In genomic region chr5:141349917-141350619, GRCh38 we compare ENCODE assay signal across 7 cellular contexts. TPM values are rescaled to one million over a fixed set of nuclear protein-coding genes. Genes with fewer than 3 reads are reported as not detected.
DNase-seq lines count a peak whose midpoint lies in the region; TF ChIP-seq lines count a peak whose summit lies in the region.

TSS of gene PCDHGB1 (plus strand) at chr5:141350099. CDS start at chr5:141350261, 162 bp downstream.

- TF ChIP-seq CTCF in HEK293 (tag by site-specific recombination; IDR thresholded peaks at IDR 0.05) (peak; percentile 47; the same call in 1 of the 2 replicates), brain microvascular endothelial cell (IDR thresholded peaks at IDR 0.05; ENCODE audit: low read depth, low read length, missing control alignments) (peak; percentile 63), kidney epithelial cell (IDR thresholded peaks at IDR 0.05; ENCODE audit: insufficient read depth, low read length, poor library complexity, severe bottlenecking) (peak; percentile 43), transverse colon (IDR thresholded peaks at IDR 0.05) (peak in 2 of 5 experiments; percentile 15 to 41)

- peak within 1 kb of the TSS; percentile 34 for H3K4me3 ChIP-seq in HEK293 (ENCODE audit: low read depth, low read length)
- peak within 1 kb of the TSS; percentile 17 for H3K4me3 ChIP-seq in brain microvascular endothelial cell (ENCODE audit: low read depth, low read length)
- no peak within 1 kb of the TSS for H3K4me3 ChIP-seq in kidney epithelial cell (ENCODE audit: low read depth, low read length)
- H3K4me3 ChIP-seq in transverse colon, result peak within 1 kb of the TSS in 1 of 4 donors; percentile 33

- no peaks in the 10 kb centered on the region for H3K36me3 ChIP-seq in HEK293 (ENCODE audit: control insufficient read depth in 2 of 2, insufficient read depth in 1 of 2, low read length in 2 of 2)
- H3K36me3 ChIP-seq in brain microvascular endothelial cell (replicated peaks), result no peaks in the 10 kb centered on the region
- H3K36me3 ChIP-seq in kidney epithelial cell (ENCODE audit: control insufficient read depth, insufficient read depth, low read length), result no peaks in the 10 kb centered on the region
- no peaks in the 10 kb centered on the region for H3K36me3 ChIP-seq in transverse colon

- CTCF ChIA-PET in HEK293 (lab: Yijun Ruan, JAX), result interaction anchor here (0.5 to 5.6 kb wide), 42 partner anchors 8 to 544 kb away, joined by 3 to 33 read pairs (median 5); partner anchors contain the start of genes PCDHGA1, PCDHGA11, PCDHGA12 and PCDHGA2

- intact Hi-C loops in transverse colon (cut with DNase I; ENCODE audit: low total_unique reads), result no loop called here

- TF ChIP-seq POLR2A in transverse colon (IDR thresholded peaks at IDR 0.05), result no peak

- POLR2A ChIA-PET in HEK293 (lab: Yijun Ruan, JAX), result interaction anchor here (0.6 to 1.3 kb wide), 3 partner anchors 30 to 214 kb away, joined by 3 to 5 read pairs (median 4); partner anchors contain the start of gene TAF7

- in situ Hi-C loops in G401 (cut with HindIII; ENCODE audit: low sequenced_read_pairs), result no loop called here
- in situ Hi-C loops in brain microvascular endothelial cell (cut with HindIII; ENCODE audit: low pct_ligation_motif_present, low sequenced_read_pairs), result no loop called here
- in situ Hi-C loops in transverse colon (cut with MboI; ENCODE audit: low pct_ligation_motif_present in 1 of 4, low pct_unique_long_range_greater_than_20kb in 1 of 4, low sequenced_read_pairs in 3 of 4), result loop anchor here in 1 of 4 donors (25.0 kb wide), 1 partner anchor 212 kb away; no protein-coding TSS in a partner anchor

- WGBS in transverse colon (ENCODE audit: low coverage in 1 of 2), 2 donors, result 40 to 53% methylated on average over 16 to 29 of the region's 29 CpGs

- TF ChIP-seq EP300 in transverse colon (IDR thresholded peaks at IDR 0.05; ENCODE audit: low read depth), result no peak

- H3K9me3 ChIP-seq in HEK293 (ENCODE audit: control insufficient read depth, insufficient read depth, low read depth, low read length), result no peaks in the 10 kb centered on the region
- H3K9me3 ChIP-seq in transverse colon, result peaks cover 18 to 57% of the 10 kb centered on the region in 2 donors

- DNase-seq in G401 (ENCODE audit: low spot score) (peak; percentile 31), NCI-H774 (lab: John Stamatoyannopoulos, UW) (peak; percentile 33), brain microvascular endothelial cell (peak; percentile 9), kidney epithelial cell (ENCODE audit: low read depth) (no peak), transverse colon (peak; percentile 20), DMS114 treated with DMSO at 0.1 percent for 48 hours (lab: John Stamatoyannopoulos, UW; ENCODE audit: unreplicated experiment) (no peak)

- H3K4me1 ChIP-seq in HEK293 (ENCODE audit: control insufficient read depth, insufficient read depth, low read length) (peaks cover 2% of the 10 kb centered on the region; the same call in 1 of the 2 replicates), transverse colon (no peaks in the 10 kb centered on the region)

- H3K27ac ChIP-seq in HEK293 (ENCODE audit: extremely low read depth, low read depth, low read length) (no peak within 1 kb of the TSS), brain microvascular endothelial cell (no peak within 1 kb of the TSS), transverse colon (no peak within 1 kb of the TSS)

- H3K27me3 ChIP-seq in brain microvascular endothelial cell (replicated peaks) (no peaks in the 10 kb centered on the region), kidney epithelial cell (ENCODE audit: control insufficient read depth, insufficient read depth, low read length) (peaks cover 17% of the 10 kb centered on the region), transverse colon (peaks cover 15% of the 10 kb centered on the region)

TF ChIP-seq in HEK293, 187 proteins besides CTCF, POLR2A, EP300 and RAD21:
- TF ChIP-seq ZBTB11 (tag by site-specific recombination; conservative IDR thresholded peaks at IDR 0.05; ENCODE audit: low read depth) (peak; percentile 54), ZNF610 (tag by site-specific recombination; IDR thresholded peaks at IDR 0.05; ENCODE audit: borderline replicate concordance) (peak; percentile 85; the same call in 1 of the 2 replicates), ZNF2 (tag by site-specific recombination; IDR thresholded peaks at IDR 0.05) (peak; percentile 67; the same call in 1 of the 2 replicates), ZNF335 (tag by site-specific recombination; conservative IDR thresholded peaks at IDR 0.05) (peak; percentile 69), GLI2 (tag by site-specific recombination; IDR thresholded peaks at IDR 0.05; ENCODE audit: borderline replicate concordance, low read depth) (no peak), ZNF654 (tag by site-specific recombination; IDR thresholded peaks at IDR 0.05; ENCODE audit: low read depth) (peak; percentile 66), ZBTB17 (tag by site-specific recombination; IDR thresholded peaks at IDR 0.05) (peak; percentile 8; the same call in 1 of the 2 replicates), ZNF416 (tag by site-specific recombination; IDR thresholded peaks at IDR 0.05) (no peak)
TF ChIP-seq in HEK293: peak in this region for 6.

RNA-seq across cellular contexts. Expression of gene PCDHGB1, which starts in this region (rescaled TPM):
- not detected in 2 replicates for total RNA-seq in G401 (2014; rRNA removed; shearing (Covaris generic))
- 1.6 and 1.7 TPM in 2 replicates for total RNA-seq in kidney epithelial cell
- 10 to 100 TPM in 1 of 4 donors, 1 to 10 TPM in 2, under 1 TPM in 1; 0.96 to 10.5 (median 3.4) TPM for total RNA-seq in transverse colon

Comparison
In these comparisons a context has a peak if more than half of its experiments do, and no peak if none do; other contexts are left out.
1. Peak in DNase-seq in G401; RNA of the gene not detected or under 1 TPM.
2. DNase-seq: peak in NCI-H774 (single experiment), brain microvascular endothelial cell (single experiment) and transverse colon (single experiment); none in kidney epithelial cell (single experiment) and DMS114 treated with DMSO at 0.1 percent for 48 hours (single experiment).